1 cellular context compared by ENCODE assay signal in the genomic region with DNA sequence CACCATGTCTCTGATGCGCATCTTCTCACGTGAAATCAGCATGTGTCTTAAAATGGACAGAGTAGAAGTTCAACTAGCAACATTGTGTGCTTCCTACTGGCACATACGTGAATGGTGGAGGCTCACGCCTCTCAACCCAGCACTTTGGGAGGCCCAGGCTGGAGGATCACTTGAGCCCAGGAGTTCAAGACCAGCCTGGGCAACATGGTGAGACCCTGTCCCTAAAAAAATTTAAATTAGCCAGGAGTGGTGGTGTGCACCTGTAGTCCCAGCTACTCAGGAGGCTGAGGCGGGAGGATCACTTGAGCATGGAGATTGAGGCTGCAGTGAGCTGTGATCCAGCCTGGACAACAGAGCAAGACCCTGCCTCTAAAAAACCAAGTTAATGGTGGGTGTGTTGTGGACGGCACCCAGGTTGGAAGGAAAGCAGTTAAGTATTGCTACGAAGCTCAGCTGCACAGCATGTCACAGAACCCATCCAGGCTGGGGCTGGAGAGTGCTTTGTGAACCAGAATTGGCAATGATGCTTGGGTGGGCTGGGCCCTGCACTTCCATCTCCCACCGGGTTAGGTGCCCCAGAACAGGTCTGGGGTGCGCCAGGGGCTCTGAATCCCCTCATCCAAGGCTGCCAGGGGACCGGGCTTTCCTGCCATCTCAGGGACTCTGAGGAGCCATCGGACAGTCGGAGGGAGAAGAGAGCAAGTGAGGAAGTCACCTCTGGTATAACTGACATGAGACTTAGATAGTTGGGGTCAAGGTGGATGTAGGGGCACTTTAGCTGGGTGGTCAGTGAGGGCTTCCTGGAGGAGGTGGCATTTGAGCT.
TF ChIP-seq lines count a peak whose summit lies in the region.

No MANE protein-coding gene starts in this region.

TF ChIP-seq in GM23338, 12 proteins besides CTCF, POLR2A, EP300 and RAD21:
- no peak for TF ChIP-seq POLR2AphosphoS5 (IDR thresholded peaks at IDR 0.05; ENCODE audit: low read depth)
- no peak for TF ChIP-seq STAT1 (IDR thresholded peaks at IDR 0.05; ENCODE audit: unreplicated experiment)
- TF ChIP-seq, protein P1, sequence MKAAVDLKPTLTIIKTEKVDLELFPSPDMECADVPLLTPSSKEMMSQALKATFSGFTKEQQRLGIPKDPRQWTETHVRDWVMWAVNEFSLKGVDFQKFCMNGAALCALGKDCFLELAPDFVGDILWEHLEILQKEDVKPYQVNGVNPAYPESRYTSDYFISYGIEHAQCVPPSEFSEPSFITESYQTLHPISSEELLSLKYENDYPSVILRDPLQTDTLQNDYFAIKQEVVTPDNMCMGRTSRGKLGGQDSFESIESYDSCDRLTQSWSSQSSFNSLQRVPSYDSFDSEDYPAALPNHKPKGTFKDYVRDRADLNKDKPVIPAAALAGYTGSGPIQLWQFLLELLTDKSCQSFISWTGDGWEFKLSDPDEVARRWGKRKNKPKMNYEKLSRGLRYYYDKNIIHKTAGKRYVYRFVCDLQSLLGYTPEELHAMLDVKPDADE (IDR thresholded peaks at IDR 0.05) = no peak
- no peak for TF ChIP-seq CREB1 (CRISPR knock-in tag; IDR thresholded peaks at IDR 0.05; ENCODE audit: low read depth)
- TF ChIP-seq ZNF114 (CRISPR knock-in tag; IDR thresholded peaks at IDR 0.05) = no peak
- TF ChIP-seq, protein P2, sequence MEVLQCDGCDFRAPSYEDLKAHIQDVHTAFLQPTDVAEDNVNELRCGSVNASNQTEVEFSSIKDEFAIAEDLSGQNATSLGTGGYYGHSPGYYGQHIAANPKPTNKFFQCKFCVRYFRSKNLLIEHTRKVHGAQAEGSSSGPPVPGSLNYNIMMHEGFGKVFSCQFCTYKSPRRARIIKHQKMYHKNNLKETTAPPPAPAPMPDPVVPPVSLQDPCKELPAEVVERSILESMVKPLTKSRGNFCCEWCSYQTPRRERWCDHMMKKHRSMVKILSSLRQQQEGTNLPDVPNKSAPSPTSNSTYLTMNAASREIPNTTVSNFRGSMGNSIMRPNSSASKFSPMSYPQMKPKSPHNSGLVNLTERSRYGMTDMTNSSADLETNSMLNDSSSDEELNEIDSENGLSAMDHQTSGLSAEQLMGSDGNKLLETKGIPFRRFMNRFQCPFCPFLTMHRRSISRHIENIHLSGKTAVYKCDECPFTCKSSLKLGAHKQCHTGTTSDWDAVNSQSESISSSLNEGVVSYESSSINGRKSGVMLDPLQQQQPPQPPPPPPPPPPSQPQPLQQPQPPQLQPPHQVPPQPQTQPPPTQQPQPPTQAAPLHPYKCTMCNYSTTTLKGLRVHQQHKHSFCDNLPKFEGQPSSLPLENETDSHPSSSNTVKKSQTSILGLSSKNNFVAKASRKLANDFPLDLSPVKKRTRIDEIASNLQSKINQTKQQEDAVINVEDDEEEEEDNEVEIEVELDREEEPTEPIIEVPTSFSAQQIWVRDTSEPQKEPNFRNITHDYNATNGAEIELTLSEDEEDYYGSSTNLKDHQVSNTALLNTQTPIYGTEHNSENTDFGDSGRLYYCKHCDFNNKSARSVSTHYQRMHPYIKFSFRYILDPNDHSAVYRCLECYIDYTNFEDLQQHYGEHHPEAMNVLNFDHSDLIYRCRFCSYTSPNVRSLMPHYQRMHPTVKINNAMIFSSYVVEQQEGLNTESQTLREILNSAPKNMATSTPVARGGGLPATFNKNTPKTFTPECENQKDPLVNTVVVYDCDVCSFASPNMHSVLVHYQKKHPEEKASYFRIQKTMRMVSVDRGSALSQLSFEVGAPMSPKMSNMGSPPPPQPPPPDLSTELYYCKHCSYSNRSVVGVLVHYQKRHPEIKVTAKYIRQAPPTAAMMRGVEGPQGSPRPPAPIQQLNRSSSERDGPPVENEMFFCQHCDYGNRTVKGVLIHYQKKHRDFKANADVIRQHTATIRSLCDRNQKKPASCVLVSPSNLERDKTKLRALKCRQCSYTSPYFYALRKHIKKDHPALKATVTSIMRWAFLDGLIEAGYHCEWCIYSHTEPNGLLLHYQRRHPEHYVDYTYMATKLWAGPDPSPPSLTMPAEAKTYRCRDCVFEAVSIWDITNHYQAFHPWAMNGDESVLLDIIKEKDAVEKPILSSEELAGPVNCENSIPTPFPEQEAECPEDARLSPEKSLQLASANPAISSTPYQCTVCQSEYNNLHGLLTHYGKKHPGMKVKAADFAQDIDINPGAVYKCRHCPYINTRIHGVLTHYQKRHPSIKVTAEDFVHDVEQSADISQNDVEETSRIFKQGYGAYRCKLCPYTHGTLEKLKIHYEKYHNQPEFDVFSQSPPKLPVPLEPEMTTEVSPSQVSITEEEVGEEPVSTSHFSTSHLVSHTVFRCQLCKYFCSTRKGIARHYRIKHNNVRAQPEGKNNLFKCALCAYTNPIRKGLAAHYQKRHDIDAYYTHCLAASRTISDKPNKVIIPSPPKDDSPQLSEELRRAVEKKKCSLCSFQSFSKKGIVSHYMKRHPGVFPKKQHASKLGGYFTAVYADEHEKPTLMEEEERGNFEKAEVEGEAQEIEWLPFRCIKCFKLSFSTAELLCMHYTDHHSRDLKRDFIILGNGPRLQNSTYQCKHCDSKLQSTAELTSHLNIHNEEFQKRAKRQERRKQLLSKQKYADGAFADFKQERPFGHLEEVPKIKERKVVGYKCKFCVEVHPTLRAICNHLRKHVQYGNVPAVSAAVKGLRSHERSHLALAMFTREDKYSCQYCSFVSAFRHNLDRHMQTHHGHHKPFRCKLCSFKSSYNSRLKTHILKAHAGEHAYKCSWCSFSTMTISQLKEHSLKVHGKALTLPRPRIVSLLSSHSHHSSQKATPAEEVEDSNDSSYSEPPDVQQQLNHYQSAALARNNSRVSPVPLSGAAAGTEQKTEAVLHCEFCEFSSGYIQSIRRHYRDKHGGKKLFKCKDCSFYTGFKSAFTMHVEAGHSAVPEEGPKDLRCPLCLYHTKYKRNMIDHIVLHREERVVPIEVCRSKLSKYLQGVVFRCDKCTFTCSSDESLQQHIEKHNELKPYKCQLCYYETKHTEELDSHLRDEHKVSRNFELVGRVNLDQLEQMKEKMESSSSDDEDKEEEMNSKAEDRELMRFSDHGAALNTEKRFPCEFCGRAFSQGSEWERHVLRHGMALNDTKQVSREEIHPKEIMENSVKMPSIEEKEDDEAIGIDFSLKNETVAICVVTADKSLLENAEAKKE (CRISPR knock-in tag; IDR thresholded peaks at IDR 0.05) = no peak
- no peak for TF ChIP-seq ZNF331 (CRISPR knock-in tag; IDR thresholded peaks at IDR 0.05; ENCODE audit: low read depth)
- TF ChIP-seq EZH2 (IDR thresholded peaks at IDR 0.05; ENCODE audit: low read depth, unreplicated experiment) = no peak
- TF ChIP-seq NANOG (IDR thresholded peaks at IDR 0.05; ENCODE audit: borderline replicate concordance) = no peak
- TF ChIP-seq, protein P3, sequence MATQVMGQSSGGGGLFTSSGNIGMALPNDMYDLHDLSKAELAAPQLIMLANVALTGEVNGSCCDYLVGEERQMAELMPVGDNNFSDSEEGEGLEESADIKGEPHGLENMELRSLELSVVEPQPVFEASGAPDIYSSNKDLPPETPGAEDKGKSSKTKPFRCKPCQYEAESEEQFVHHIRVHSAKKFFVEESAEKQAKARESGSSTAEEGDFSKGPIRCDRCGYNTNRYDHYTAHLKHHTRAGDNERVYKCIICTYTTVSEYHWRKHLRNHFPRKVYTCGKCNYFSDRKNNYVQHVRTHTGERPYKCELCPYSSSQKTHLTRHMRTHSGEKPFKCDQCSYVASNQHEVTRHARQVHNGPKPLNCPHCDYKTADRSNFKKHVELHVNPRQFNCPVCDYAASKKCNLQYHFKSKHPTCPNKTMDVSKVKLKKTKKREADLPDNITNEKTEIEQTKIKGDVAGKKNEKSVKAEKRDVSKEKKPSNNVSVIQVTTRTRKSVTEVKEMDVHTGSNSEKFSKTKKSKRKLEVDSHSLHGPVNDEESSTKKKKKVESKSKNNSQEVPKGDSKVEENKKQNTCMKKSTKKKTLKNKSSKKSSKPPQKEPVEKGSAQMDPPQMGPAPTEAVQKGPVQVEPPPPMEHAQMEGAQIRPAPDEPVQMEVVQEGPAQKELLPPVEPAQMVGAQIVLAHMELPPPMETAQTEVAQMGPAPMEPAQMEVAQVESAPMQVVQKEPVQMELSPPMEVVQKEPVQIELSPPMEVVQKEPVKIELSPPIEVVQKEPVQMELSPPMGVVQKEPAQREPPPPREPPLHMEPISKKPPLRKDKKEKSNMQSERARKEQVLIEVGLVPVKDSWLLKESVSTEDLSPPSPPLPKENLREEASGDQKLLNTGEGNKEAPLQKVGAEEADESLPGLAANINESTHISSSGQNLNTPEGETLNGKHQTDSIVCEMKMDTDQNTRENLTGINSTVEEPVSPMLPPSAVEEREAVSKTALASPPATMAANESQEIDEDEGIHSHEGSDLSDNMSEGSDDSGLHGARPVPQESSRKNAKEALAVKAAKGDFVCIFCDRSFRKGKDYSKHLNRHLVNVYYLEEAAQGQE (IDR thresholded peaks at IDR 0.05; ENCODE audit: unreplicated experiment) = no peak
